27 cellular contexts compared by ENCODE assay signal in genomic region chr16:57403965-57404817, GRCh38. TPM values are rescaled to one million over a fixed set of nuclear protein-coding genes. Genes with fewer than 3 reads are reported as not detected.
DNase-seq lines count a peak whose midpoint lies in the region; ATAC-seq, FAIRE-seq and TF ChIP-seq lines count a peak whose summit lies in the region.
"Had no signal": no experiment of that assay in that cellular context is flagged by ENCODE, and none has a peak within 500 bp of the region (broad histone marks: within the 10 kb centered on the region; RNA-seq: fewer than 3 reads in every experiment).

Gene CCL17, plus strand, starts transcription at chr16:57404767. Its CDS starts 9,166 bp downstream, at chr16:57413933.

- H3K4me3 ChIP-seq in A549 (no peak within 1 kb of the TSS), H7 (ENCODE audit: insufficient read depth, low read depth, low read length) (no peak within 1 kb of the TSS), GM12878 (no peak within 1 kb of the TSS)
- H3K4me3 ChIP-seq: cardiac muscle cell, coronary artery, esophagus muscularis mucosa, GM23338, heart right ventricle, tibial nerve had no signal

- SMC1A ChIA-PET in GM12878 (lab: Charles Lee; ENCODE audit: uncharacterized antibody, unreplicated experiment) = interaction anchor here (0.7 to 2.6 kb wide), 11 partner anchors 9 to 101 kb away, joined by 3 to 10 read pairs (median 4); no protein-coding TSS in a partner anchor

- FAIRE-seq in A549 (lab: Jason Lieb, UNC) (no peak), GM12878 (lab: Jason Lieb, UNC) (no peak)
- FAIRE-seq: GM12891 had no signal

- CTCF ChIA-PET in A549 (lab: Yijun Ruan, JAX) (interaction anchor here (1.8 to 3.8 kb wide), 4 partner anchors 9 to 104 kb away, joined by 8 to 47 read pairs (median 10); no protein-coding TSS in a partner anchor), GM12878 (lab: Yijun Ruan, JAX) (interaction anchor here (1.0 to 1.6 kb wide), 4 partner anchors 10 to 104 kb away, joined by 3 to 4 read pairs (median 3); no protein-coding TSS in a partner anchor)

- in situ Hi-C loops in GM12878 (cut with MboI) = no loop called here

- H3K9ac ChIP-seq in GM12878 (ENCODE audit: control insufficient read depth, insufficient read depth, low read length) = no peak within 1 kb of the TSS

- H3K4me1 ChIP-seq in A549 (no peaks in the 10 kb centered on the region), GM12878 (ENCODE audit: control insufficient read depth, insufficient read depth, low read length) (peaks cover 7% of the 10 kb centered on the region)
- H3K4me1 ChIP-seq: tibial nerve had no signal

- TF ChIP-seq POLR2A in A549 (IDR thresholded peaks at IDR 0.05; ENCODE audit: low read length) = no peak
- no peak for TF ChIP-seq POLR2A in GM12878 (IDR thresholded peaks at IDR 0.05; ENCODE audit: low read depth, low read length)

- no peak for TF ChIP-seq RAD21 in A549 (conservative IDR thresholded peaks at IDR 0.05 in 1 of 2, IDR thresholded peaks at IDR 0.05 in 1 of 2)
- no peak for TF ChIP-seq RAD21 in GM12878 (IDR thresholded peaks at IDR 0.05; ENCODE audit: insufficient read depth, low read depth, low read length)

- 66% methylated on average over 17 of the region's 17 CpGs for WGBS in A549 (ENCODE audit: missing lambda C conversion rate)
- WGBS in GM12878 (ENCODE audit: insufficient coverage, insufficient replicate concordance, low lambda C conversion rate, missing lambda C conversion rate) = 84% methylated on average over 17 of the region's 17 CpGs

- H3K4me2 ChIP-seq in A549 = no peak within 1 kb of the TSS
- H3K4me2 ChIP-seq in GM12878 (ENCODE audit: control insufficient read depth, insufficient read depth) = no peak within 1 kb of the TSS
- H3K4me2 ChIP-seq: GM23338 had no signal

- H3K27me3 ChIP-seq in H7 (ENCODE audit: control insufficient read depth, insufficient read depth, low read length) (no peaks in the 10 kb centered on the region), GM12878 (replicated peaks in 1 of 2; ENCODE audit: control insufficient read depth in 2 of 2, insufficient read depth in 2 of 2, low read length in 1 of 2) (no peaks in the 10 kb centered on the region)
- H3K27me3 ChIP-seq: cardiac muscle cell, esophagus muscularis mucosa, heart right ventricle, tibial nerve had no signal

- ATAC-seq in A549 = peak; percentile 47 to 53; a peak in 3 of 6 replicates
- no peak for ATAC-seq in GM12878
- ATAC-seq: GM23338, heart right ventricle, WTC11 had no signal

- H3K27ac ChIP-seq in A549 = no peak within 1 kb of the TSS
- H3K27ac ChIP-seq in GM12878 (ENCODE audit: control insufficient read depth, insufficient read depth) = no peak within 1 kb of the TSS
- H3K27ac ChIP-seq: cardiac muscle cell, coronary artery, esophagus muscularis mucosa, heart right ventricle, tibial nerve had no signal

- RAD21 ChIA-PET in GM12878 (lab: Charles Lee; ENCODE audit: unreplicated experiment) = interaction anchor here (0.5 to 2.1 kb wide), 4 partner anchors 9 to 103 kb away, joined by 3 to 8 read pairs (median 4); no protein-coding TSS in a partner anchor

- intact Hi-C loops in GM12878 (cut with micrococcal nuclease; ENCODE audit: unreplicated experiment) (no loop called here), posterior vena cava (cut with DNase I) (loop anchor here in 1 of 2 donors (2.0 kb wide), 1 partner anchor 15 kb away; no protein-coding TSS in a partner anchor)

- H3K9me3 ChIP-seq in A549 = no peaks in the 10 kb centered on the region
- H3K9me3 ChIP-seq in GM12878 (replicated peaks; ENCODE audit: control insufficient read depth, insufficient read depth, low read length) = no peaks in the 10 kb centered on the region
- H3K9me3 ChIP-seq: esophagus muscularis mucosa, heart right ventricle, tibial nerve had no signal

- TF ChIP-seq CTCF in A549 (IDR thresholded peaks at IDR 0.05) = no peak
- TF ChIP-seq CTCF in GM12878 (IDR thresholded peaks at IDR 0.05 in 2 of 3, conservative IDR thresholded peaks at IDR 0.05 in 1 of 3; ENCODE audit: control insufficient read depth in 2 of 3, extremely low read depth in 1 of 3, insufficient read depth in 1 of 3, low read depth in 3 of 3, low read length in 3 of 3) = 0 out of 6 replicates have a peak, but pooled peaks of 1 of the 3 experiments have one; percentile 3
- TF ChIP-seq CTCF in GM10266 (IDR thresholded peaks at IDR 0.05; ENCODE audit: control insufficient read depth, insufficient read depth, low read depth, missing control alignments) = no peak

- POLR2A ChIA-PET in A549 (lab: Yijun Ruan, JAX) = no interaction called here
- POLR2A ChIA-PET in GM12878 (lab: Charles Lee) = interaction anchor here (1.1 to 1.5 kb wide), 3 partner anchors 9 to 22 kb away, joined by 3 to 8 read pairs (median 4); no protein-coding TSS in a partner anchor

- no peak within 1 kb of the TSS for H2AFZ ChIP-seq in GM12878 (ENCODE audit: control insufficient read depth, low read depth, low read length)
- H2AFZ ChIP-seq: GM23338 had no signal

- H3K79me2 ChIP-seq in GM12878 (ENCODE audit: control insufficient read depth, insufficient read depth, low read length) = no peaks in the 10 kb centered on the region

- H3K36me3 ChIP-seq in H7 (replicated peaks; ENCODE audit: control insufficient read depth, insufficient read depth, low read length) (no peaks in the 10 kb centered on the region), GM12878 (ENCODE audit: control insufficient read depth in 2 of 2, insufficient read depth in 2 of 2, low read length in 1 of 2) (no peaks in the 10 kb centered on the region)
- H3K36me3 ChIP-seq: cardiac muscle cell, esophagus muscularis mucosa, heart right ventricle, tibial nerve had no signal

- BruUV-seq in GM12878 (replicated peaks; lab: Mats Ljungman, UMichigan) = no TSS peak

- DNase-seq in A549 (ENCODE audit: low read depth in 1 of 2, low spot score in 1 of 2) (no peak), H7 (peak; percentile 6), GM12878 (ENCODE audit: low read depth, low spot score) (no peak), posterior vena cava (ENCODE audit: low spot score) (peak; percentile 36), T-helper 2 cell (no peak), EL (no peak), GM10266 (ENCODE audit: extremely low spot score) (no peak)
- DNase-seq: activated naive CD4-positive, alpha-beta T cell treated with anti-CD3 and anti-CD28 coated beads, Interleukin-2, amount 50 U/mL, for 16 hours; foreskin melanocyte; heart right ventricle; NCI-H1092 treated with DMSO at 0.1 percent for 48 hours; NCI-H187 treated with DMSO at 0.1 percent for 48 hours; NCI-H526; occipital lobe; SW 1271 had no signal

- TF ChIP-seq EP300 in A549 (IDR thresholded peaks at IDR 0.05) (no peak), GM12878 (IDR thresholded peaks at IDR 0.05; ENCODE audit: borderline replicate concordance in 1 of 2, control insufficient read depth in 1 of 2, low read depth in 2 of 2, low read length in 2 of 2) (no peak)

- no peaks in the 10 kb centered on the region for H4K20me1 ChIP-seq in GM12878 (ENCODE audit: control insufficient read depth, insufficient read depth)

TF ChIP-seq in A549, 52 proteins besides CTCF, POLR2A, EP300 and RAD21:
- TF ChIP-seq HOXB13 (CRISPR knock-in tag; IDR thresholded peaks at IDR 0.05; ENCODE audit: low read depth) (no peak), FOSB (CRISPR knock-in tag; IDR thresholded peaks at IDR 0.05) (no peak), HEYL (CRISPR knock-in tag; IDR thresholded peaks at IDR 0.05) (no peak)
TF ChIP-seq in A549: peak in this region for 0.

RNA-seq across cellular contexts. Expression of gene CCL17, which starts in this region (rescaled TPM):
- polyA plus RNA-seq in A549 (2011; rRNA removed) = not detected in 2 replicates
- polyA plus RNA-seq in A549 (2012; cell fraction: cytosol; rRNA removed) = not detected in 2 replicates
- polyA plus RNA-seq in A549 (2012; cell fraction: nucleus; rRNA removed) = not detected in 2 replicates
- not detected in 3 replicates for polyA plus RNA-seq in A549 (2017; fragmentation: RNase III; extraction: RNeasy Plus Mini Kit Qiagen cat#74134 plus additional on column Dnase treatment)
- polyA minus RNA-seq in A549 (2011; rRNA and poly(A)+ RNA removed) = not detected in 2 replicates
- not detected in 2 replicates for total RNA-seq in H7 (2014; rRNA removed; shearing (Covaris generic))
- total RNA-seq in GM12878 (2013; cell fraction: nucleolus; rRNA removed) = not detected in 2 replicates
- 66.1 and 72.0 TPM in 2 replicates for total RNA-seq in GM12878 (2014; rRNA removed)
- 54.8 and 54.9 TPM in 2 replicates for total RNA-seq in GM12878 (2014; rRNA removed; fragmentation: Illumina TruSeq; extraction: Trizol)
- 33.1 and 39.5 TPM in 2 replicates for total RNA-seq in GM12878 (2021)
- polyA plus RNA-seq in GM12878 (2011; ENCODE audit: low read depth) = 5.6 TPM
- 0.92 and 1.2 TPM in 2 replicates for polyA plus RNA-seq in GM12878 (2011; rRNA removed)
- polyA plus RNA-seq in GM12878 (2011; cell fraction: cytosol; rRNA removed) = 2.1 and 2.4 TPM in 2 replicates
- 0.59 and 1.1 TPM in 2 replicates for polyA plus RNA-seq in GM12878 (2011; cell fraction: nucleus; rRNA removed)
- polyA plus RNA-seq in GM12878 (2012) = 7.4 and 18.5 TPM in 2 replicates
- polyA plus RNA-seq in GM12878 (2014; fragmentation: Illumina TruSeq; extraction: Trizol) = 26.2 and 55.9 TPM in 2 replicates
- 10 to 100 TPM; 26.4 to 31.2 TPM for polyA plus RNA-seq in GM12878 (2014; fragmentation: Nextera tagmentation; extraction: Ambion mirVana)
- polyA plus RNA-seq in GM12878 (2014; rRNA removed) = 84.9 and 107 TPM in 2 replicates
- polyA plus RNA-seq in GM12878 (2016; fragmentation: Nextera tagmentation; extraction: Ambion mirVana) = 10 to 100 TPM; 28.3 to 35.2 TPM
- polyA minus RNA-seq in GM12878 (2011; rRNA and poly(A)+ RNA removed) = not detected in 2 replicates
- polyA minus RNA-seq in GM12878 (2011; cell fraction: cytosol; rRNA and poly(A)+ RNA removed) = not detected in 2 replicates
- polyA minus RNA-seq in GM12878 (2011; cell fraction: nucleus; rRNA and poly(A)+ RNA removed) = not detected in 2 replicates
- not detected for total RNA-seq in posterior vena cava
- total RNA-seq: cardiac muscle cell, Daoy, esophagus muscularis mucosa, GM23338, lung microvascular endothelial cell, occipital lobe, tibial nerve, WTC11 had no signal
- polyA plus RNA-seq: aorta, cardiac muscle cell, CD14-positive monocyte, GM23338, IgD-negative memory B cell had no signal

Comparison
In these comparisons a context has a peak if more than half of its experiments do, and no peak if none do; other contexts are left out.
1. Peak in ATAC-seq in A549; RNA of the gene not detected or under 1 TPM.
2. Peak in DNase-seq in H7; RNA of the gene not detected or under 1 TPM.
3. Peak in DNase-seq in posterior vena cava; RNA of the gene not detected or under 1 TPM.